8 cellular contexts compared by ENCODE assay signal in the genomic region with DNA sequence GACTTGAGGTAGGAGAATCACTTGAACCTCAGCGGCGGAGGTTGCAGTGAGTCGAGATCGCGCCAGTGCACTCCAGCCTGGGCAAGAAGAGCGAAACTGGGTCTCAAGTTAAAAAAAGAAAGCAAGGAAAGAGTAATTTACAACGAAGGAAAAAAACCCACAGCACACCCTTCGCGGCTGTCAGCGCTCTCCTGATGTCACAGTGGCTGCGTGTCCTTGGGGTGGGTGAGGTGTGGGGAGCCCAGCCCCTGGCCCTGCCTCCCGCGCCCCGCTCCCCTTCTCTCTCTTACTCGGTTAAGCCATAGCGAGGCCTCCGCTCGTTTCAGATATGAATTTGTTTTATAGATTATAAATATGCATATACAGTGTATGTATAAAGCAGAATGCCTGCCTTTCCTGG. TPM values are rescaled to one million over a fixed set of nuclear protein-coding genes. Genes with fewer than 3 reads are reported as not detected.
DNase-seq lines count a peak whose midpoint lies in the region; ATAC-seq and TF ChIP-seq lines count a peak whose summit lies in the region.

No MANE protein-coding gene starts in this region.

- no peaks in the 10 kb centered on the region for H3F3A ChIP-seq in Loucy (ENCODE audit: low read depth)

- H2AFZ ChIP-seq in Loucy (ENCODE audit: low read length) (no peak overlapping the region), neuron (ENCODE audit: low read depth, low read length) (no peak overlapping the region)

- no peaks in the 10 kb centered on the region for H3K9me2 ChIP-seq in Loucy (replicated peaks; ENCODE audit: low read depth, low read length)

- no peaks in the 10 kb centered on the region for H3K27me3 ChIP-seq in CD8-positive, alpha-beta T cell (ENCODE audit: insufficient read depth, low read length)
- no peaks in the 10 kb centered on the region for H3K27me3 ChIP-seq in Loucy (ENCODE audit: insufficient read depth, low read length, poor library complexity, severe bottlenecking)
- H3K27me3 ChIP-seq in breast epithelium = no peaks in the 10 kb centered on the region
- H3K27me3 ChIP-seq in neuron (ENCODE audit: insufficient read depth, low read length) = no peaks in the 10 kb centered on the region

- H3K27me3 Mint-ChIP-seq in CD8-positive, alpha-beta T cell (ENCODE audit: low read depth) = no peaks in the 10 kb centered on the region

- TF ChIP-seq POLR2A in breast epithelium (IDR thresholded peaks at IDR 0.05) = no peak

- peak overlapping the region; percentile 63 for H3K4me2 ChIP-seq in Loucy (ENCODE audit: low read depth, low read length, poor library complexity, severe bottlenecking)

- no peak for ATAC-seq in CD8-positive, alpha-beta T cell

- no peak overlapping the region for H3K4me3 ChIP-seq in CD8-positive, alpha-beta T cell (ENCODE audit: low read depth, low read length)
- H3K4me3 ChIP-seq in Loucy (ENCODE audit: low read length, poor library complexity, severe bottlenecking) (peak overlapping the region; percentile 64), breast epithelium (peak overlapping the region; percentile 74 to 89 (median 80)), neuron (ENCODE audit: low read length) (peak overlapping the region; percentile 62)

- peak overlapping the region; percentile 37 for H3K4me3 Mint-ChIP-seq in CD8-positive, alpha-beta T cell

- peak overlapping the region; percentile 62 for H3K27ac Mint-ChIP-seq in CD8-positive, alpha-beta T cell

- peaks cover 39% of the 10 kb centered on the region for H3K79me2 ChIP-seq in Loucy (ENCODE audit: insufficient read depth, low read length)

- no peaks in the 10 kb centered on the region for H3K9me3 Mint-ChIP-seq in CD8-positive, alpha-beta T cell

- peaks cover 12% of the 10 kb centered on the region for H4K20me1 ChIP-seq in Loucy (ENCODE audit: insufficient read depth, low read length, poor library complexity, severe bottlenecking)

- peak overlapping the region; percentile 27 for H3K9ac ChIP-seq in Loucy (ENCODE audit: low read depth, low read length, poor library complexity, severe bottlenecking)

- intact Hi-C loops in CD8-positive, alpha-beta T cell (cut with DNase I, micrococcal nuclease) = no loop called here
- intact Hi-C loops in breast epithelium (cut with DNase I; ENCODE audit: low total_unique reads) = no loop called here

- TF ChIP-seq CTCF in CD8-positive, alpha-beta T cell (IDR thresholded peaks at IDR 0.05) = no peak
- TF ChIP-seq CTCF in Loucy (conservative IDR thresholded peaks at IDR 0.05; ENCODE audit: low read length) = no peak
- TF ChIP-seq CTCF in breast epithelium (IDR thresholded peaks at IDR 0.05) = no peak

- POLR2A ChIA-PET in CD8-positive, alpha-beta T cell (lab: Charles Lee) = interaction anchor here (1.0 to 2.8 kb wide), 4 partner anchors 28 to 256 kb away, joined by 3 to 26 read pairs (median 6); partner anchors contain the start of genes MAPK8IP3, NME3 and UQCC4

- CTCF ChIA-PET in CD8-positive, alpha-beta T cell (lab: Charles Lee) = interaction anchor here (0.9 to 1.3 kb wide), 2 partner anchors 17 to 345 kb away, joined by 3 read pairs; no protein-coding TSS in a partner anchor

- H3K36me3 Mint-ChIP-seq in CD8-positive, alpha-beta T cell = peaks cover 35% of the 10 kb centered on the region

- no peak for DNase-seq in CD8-positive, alpha-beta T cell
- DNase-seq in breast epithelium (ENCODE audit: low spot score in 2 of 2) (no peak), glomerular visceral epithelial cell (ENCODE audit: extremely low spot score) (no peak), H4 (ENCODE audit: low spot score) (no peak), SIG-M5 (lab: John Stamatoyannopoulos, UW) (no peak)
- no peak for DNase-seq in effector CD8-positive, alpha-beta T cell (lab: John Stamatoyannopoulos, UW)

- H3K4me1 Mint-ChIP-seq in CD8-positive, alpha-beta T cell (ENCODE audit: low read depth) = peaks cover 27% of the 10 kb centered on the region

- H3K27ac ChIP-seq in CD8-positive, alpha-beta T cell (ENCODE audit: low read depth, low read length) = no peak overlapping the region
- H3K27ac ChIP-seq in breast epithelium = no peak overlapping the region

- no peaks in the 10 kb centered on the region for H3K9me3 ChIP-seq in CD8-positive, alpha-beta T cell (ENCODE audit: low read length)
- H3K9me3 ChIP-seq in Loucy (ENCODE audit: insufficient read depth, low read depth, low read length) (no peaks in the 10 kb centered on the region), breast epithelium (no peaks in the 10 kb centered on the region), neuron (ENCODE audit: low read length) (no peaks in the 10 kb centered on the region)

- H3K36me3 ChIP-seq in CD8-positive, alpha-beta T cell (ENCODE audit: insufficient read depth, low read length) = peaks cover 11% of the 10 kb centered on the region
- peaks cover 8% of the 10 kb centered on the region; the same call in 1 of the 2 replicates for H3K36me3 ChIP-seq in Loucy (ENCODE audit: insufficient read depth, low read length)
- no peaks in the 10 kb centered on the region for H3K36me3 ChIP-seq in breast epithelium
- H3K36me3 ChIP-seq in neuron (ENCODE audit: insufficient read depth, low read length) = peaks cover 33% of the 10 kb centered on the region

- H3K4me1 ChIP-seq in CD8-positive, alpha-beta T cell (ENCODE audit: insufficient read depth, low read length) = peaks cover 15% of the 10 kb centered on the region
- H3K4me1 ChIP-seq in Loucy (ENCODE audit: insufficient read depth, low read length, poor library complexity, severe bottlenecking) = peaks cover 3% of the 10 kb centered on the region
- no peaks in the 10 kb centered on the region for H3K4me1 ChIP-seq in breast epithelium
- H3K4me1 ChIP-seq in neuron (ENCODE audit: insufficient read depth, low read length) = peaks cover 26% of the 10 kb centered on the region

RNA-seq across cellular contexts. Expression of gene JPT2, which starts 0.7 kb away (rescaled TPM):
- total RNA-seq in CD8-positive, alpha-beta T cell = 1 to 10 TPM; 1.4 to 2.8 TPM
- total RNA-seq in breast epithelium = 10 to 100 TPM; 19.2 to 44.2 (median 36.0) TPM
- 54.4 and 71.2 TPM in 2 replicates for total RNA-seq in H4 (2014; rRNA removed; shearing (Covaris generic))

RNA-seq across cellular contexts. Expression of gene MAPK8IP3, which starts 28.7 kb away (rescaled TPM):
- 100 to 1,000 TPM; 381 to 419 TPM for total RNA-seq in CD8-positive, alpha-beta T cell
- total RNA-seq in breast epithelium = 10 to 100 TPM; 41.1 to 82.6 (median 71.6) TPM
- total RNA-seq in H4 (2014; rRNA removed; shearing (Covaris generic)) = 2.6 and 4.4 TPM in 2 replicates

Comparison
In these comparisons a context has a peak if more than half of its experiments do, and no peak if none do; other contexts are left out.
1. RNA of gene JPT2, which starts 0.7 kb away (total RNA-seq): 54.4 to 71.2 TPM in H4 and 19.2 to 44.2 TPM in breast epithelium; 1.4 to 2.8 TPM in CD8-positive, alpha-beta T cell; every median in the first group is over 4 times any median in the second.